ENCODE assay signal across 1 cellular context in the genomic region with DNA sequence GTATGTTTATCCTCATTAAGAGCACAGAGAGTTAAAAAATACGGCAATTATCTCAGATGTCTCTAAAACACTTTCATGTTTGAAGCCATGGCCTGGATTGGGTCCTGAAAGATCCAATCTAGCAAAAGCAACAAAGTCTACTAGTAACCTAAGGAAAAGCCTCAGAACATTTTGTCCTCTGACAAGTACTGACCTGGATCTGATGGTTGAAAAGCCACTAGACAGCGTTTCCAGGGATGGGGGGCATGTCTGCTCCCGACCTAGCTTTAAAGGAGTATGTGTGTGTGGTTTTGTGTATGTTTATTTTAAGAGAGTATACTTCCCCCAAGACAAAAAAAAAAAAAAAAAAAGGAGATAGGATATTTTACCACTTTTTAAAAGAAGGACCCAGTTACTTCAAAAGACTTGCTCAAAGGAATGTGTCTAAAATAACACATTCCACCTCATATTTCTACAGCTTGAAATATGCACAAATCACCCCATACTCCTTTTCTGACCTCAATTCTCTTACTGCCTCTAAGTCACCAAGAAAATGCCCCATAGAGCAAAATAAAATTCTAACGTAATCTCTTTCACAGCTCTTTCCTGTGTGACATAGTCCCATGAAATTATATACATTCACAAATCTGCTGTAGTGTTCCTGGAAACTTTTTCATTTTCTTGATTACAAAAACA.
TF ChIP-seq lines count a peak whose summit lies in the region.

No MANE protein-coding gene starts in this region.

TF ChIP-seq in IMR-90, 13 proteins besides CTCF, POLR2A, EP300 and RAD21 (continued from another document):
- TF ChIP-seq FOS (IDR thresholded peaks at IDR 0.05; ENCODE audit: low read depth, low read length) (no peak), USF2 (IDR thresholded peaks at IDR 0.05; ENCODE audit: low read depth, low read length) (no peak), BHLHE40 (IDR thresholded peaks at IDR 0.05; ENCODE audit: low read depth, low read length) (no peak), CHD1 (IDR thresholded peaks at IDR 0.05; ENCODE audit: low read depth, low read length) (no peak), MAFK (IDR thresholded peaks at IDR 0.05; ENCODE audit: low read depth, low read length) (no peak), MAZ (IDR thresholded peaks at IDR 0.05; ENCODE audit: borderline replicate concordance, low read depth, low read length) (no peak), NFE2L2 (IDR thresholded peaks at IDR 0.05; ENCODE audit: low read depth, low read length) (no peak), MXI1 (IDR thresholded peaks at IDR 0.05; ENCODE audit: borderline replicate concordance, low read depth, low read length) (no peak), RCOR1 (IDR thresholded peaks at IDR 0.05; ENCODE audit: insufficient replicate concordance, low read length) (no peak), ELK1 (IDR thresholded peaks at IDR 0.05; ENCODE audit: borderline replicate concordance, low read depth, low read length) (no peak)
TF ChIP-seq in IMR-90: peak in this region for 0.
